1 cellular context compared by ENCODE assay signal in the genomic region with DNA sequence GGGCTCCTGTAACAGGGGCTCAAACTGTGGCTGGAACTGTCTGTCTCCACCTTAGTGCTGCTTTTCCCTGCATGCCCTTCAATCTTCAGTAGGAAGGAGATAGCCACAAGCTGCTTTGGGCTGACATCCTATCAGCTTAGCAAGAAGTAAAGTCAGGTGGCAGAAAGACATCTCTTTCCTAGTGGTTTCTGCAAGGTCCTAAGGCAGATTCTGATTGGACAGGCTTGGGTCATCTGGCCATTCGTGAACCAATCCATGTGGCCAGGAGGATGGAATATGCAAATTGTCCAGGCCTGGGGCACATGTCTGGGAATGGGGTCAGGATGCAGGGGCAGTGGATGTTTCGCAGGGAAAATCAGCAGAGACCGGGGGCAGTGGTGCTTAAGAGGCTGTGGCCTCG.
TF ChIP-seq lines count a peak whose summit lies in the region.

No MANE protein-coding gene starts in this region.

TF ChIP-seq in WTC11, 78 proteins besides CTCF, POLR2A, EP300 and RAD21 (continued from another document):
- TF ChIP-seq, protein P1, sequence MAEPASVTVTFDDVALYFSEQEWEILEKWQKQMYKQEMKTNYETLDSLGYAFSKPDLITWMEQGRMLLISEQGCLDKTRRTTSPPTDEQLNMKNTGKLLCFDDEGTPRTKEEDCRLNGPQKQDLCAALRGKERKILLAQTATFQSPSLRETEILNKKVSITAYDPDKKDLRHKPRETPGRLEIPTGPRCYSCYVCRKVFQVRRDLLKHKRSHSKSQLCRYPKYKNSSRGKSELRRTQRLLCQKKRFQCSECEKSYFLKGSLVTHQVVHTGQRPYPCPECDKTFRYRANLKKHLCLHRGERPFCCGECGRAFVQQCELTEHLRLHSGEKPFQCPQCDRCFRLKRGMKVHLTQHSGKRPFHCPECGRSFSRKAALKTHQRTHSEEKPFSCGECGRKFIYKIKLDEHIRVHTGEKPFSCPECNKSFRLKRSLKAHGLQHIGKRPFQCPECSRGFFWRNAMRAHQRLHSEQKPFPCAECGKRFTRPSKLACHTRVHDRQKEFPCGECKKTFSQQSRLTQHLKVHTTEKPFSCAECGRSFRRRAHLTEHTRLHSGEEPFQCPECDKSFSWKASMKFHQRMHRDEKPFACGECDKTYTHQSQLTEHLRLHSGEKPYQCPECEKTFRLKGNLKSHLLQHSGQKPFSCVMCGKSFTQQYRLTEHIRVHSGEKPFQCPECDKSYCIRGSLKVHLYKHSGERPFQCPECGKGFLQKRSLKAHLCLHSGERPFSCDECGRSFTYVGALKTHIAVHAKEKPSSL (CRISPR knock-in tag; conservative IDR thresholded peaks at IDR 0.05): no peak
- TF ChIP-seq, protein P2, sequence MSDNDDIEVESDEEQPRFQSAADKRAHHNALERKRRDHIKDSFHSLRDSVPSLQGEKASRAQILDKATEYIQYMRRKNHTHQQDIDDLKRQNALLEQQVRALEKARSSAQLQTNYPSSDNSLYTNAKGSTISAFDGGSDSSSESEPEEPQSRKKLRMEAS (CRISPR knock-in tag; IDR thresholded peaks at IDR 0.05): peak; percentile 44; the same call in 1 of the 2 replicates
- TF ChIP-seq, protein P3, sequence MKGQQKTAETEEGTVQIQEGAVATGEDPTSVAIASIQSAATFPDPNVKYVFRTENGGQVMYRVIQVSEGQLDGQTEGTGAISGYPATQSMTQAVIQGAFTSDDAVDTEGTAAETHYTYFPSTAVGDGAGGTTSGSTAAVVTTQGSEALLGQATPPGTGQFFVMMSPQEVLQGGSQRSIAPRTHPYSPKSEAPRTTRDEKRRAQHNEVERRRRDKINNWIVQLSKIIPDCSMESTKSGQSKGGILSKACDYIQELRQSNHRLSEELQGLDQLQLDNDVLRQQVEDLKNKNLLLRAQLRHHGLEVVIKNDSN (CRISPR knock-in tag; IDR thresholded peaks at IDR 0.05): peak; percentile 82
- TF ChIP-seq NFYB (CRISPR knock-in tag; conservative IDR thresholded peaks at IDR 0.05; ENCODE audit: low read depth): peak; percentile 77
